Comparison of ENCODE assay signal across 8 cellular contexts in the genomic region with DNA sequence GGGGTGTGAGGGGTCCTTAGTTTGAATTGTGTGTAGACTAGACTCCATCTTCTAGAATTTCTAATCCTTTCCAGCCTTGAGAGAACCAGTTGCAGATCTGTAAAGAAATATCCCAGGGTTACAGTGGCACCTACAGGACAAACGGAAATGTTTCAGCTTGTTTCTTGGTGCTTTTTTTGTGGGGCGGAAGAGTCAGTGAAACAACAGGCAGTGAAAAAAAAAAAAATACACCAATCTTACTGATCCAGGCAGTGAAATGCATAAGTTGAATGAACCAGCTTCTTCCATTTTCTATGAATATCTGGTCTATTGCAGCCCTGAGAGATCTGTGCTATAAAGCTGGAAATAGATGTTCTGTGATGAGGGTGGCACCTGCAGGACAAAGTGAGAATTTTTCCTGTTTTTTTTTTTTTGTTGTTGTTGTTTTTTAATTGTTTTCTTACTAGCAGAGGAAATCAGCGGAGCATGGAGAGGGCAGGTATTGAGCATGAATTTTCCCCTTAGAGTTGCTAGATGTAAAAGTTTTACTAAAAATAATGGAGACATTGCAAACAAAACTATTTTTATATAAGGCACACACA.
DNase-seq lines count a peak whose midpoint lies in the region; ATAC-seq and TF ChIP-seq lines count a peak whose summit lies in the region.

No MANE protein-coding gene starts in this region.

- peak overlapping the region; percentile 10; the same call in 1 of the 2 replicates for H3K4me2 ChIP-seq in OCI-LY1 (ENCODE audit: low read length)

- H2AFZ ChIP-seq in OCI-LY1 (ENCODE audit: low read length) = no peak overlapping the region

- no peaks in the 10 kb centered on the region for H3K9me2 ChIP-seq in OCI-LY1 (ENCODE audit: low read depth, low read length)

- WGBS in HUES64 = 8% methylated on average over 2 of the region's 3 CpGs
- 2 to 15% methylated on average over 3 of the region's 3 CpGs for WGBS in lung, 2 donors

- H3K9me3 ChIP-seq in HUES64 (ENCODE audit: insufficient read depth, low read depth, low read length) = no peaks in the 10 kb centered on the region
- H3K9me3 ChIP-seq in OCI-LY1 (ENCODE audit: low read length) = no peaks in the 10 kb centered on the region
- H3K9me3 ChIP-seq in lung (ENCODE audit: control insufficient read depth in 2 of 2, insufficient read depth in 1 of 2, low read length in 1 of 2) = no peaks in the 10 kb centered on the region

- H3K27ac ChIP-seq in HUES64 (ENCODE audit: low read depth, low read length) (no peak overlapping the region), OCI-LY1 (ENCODE audit: low read depth, low read length, poor library complexity, severe bottlenecking) (no peak overlapping the region), lung (ENCODE audit: low read depth in 1 of 2, low read length in 1 of 2) (no peak overlapping the region)

- TF ChIP-seq CTCF in OCI-LY1 (IDR thresholded peaks at IDR 0.05; ENCODE audit: low read length) (peak; percentile 83), lung (IDR thresholded peaks at IDR 0.05; ENCODE audit: control extremely low read depth, extremely low read depth) (peak; percentile 7)

- H3K9ac ChIP-seq in HUES64 (ENCODE audit: low read depth, low read length) (no peak overlapping the region), OCI-LY1 (ENCODE audit: low read length) (no peak overlapping the region)

- peak overlapping the region; percentile 39 for H3K4me3 ChIP-seq in HUES64 (ENCODE audit: low read length)
- no peak overlapping the region for H3K4me3 ChIP-seq in OCI-LY1 (ENCODE audit: low read depth, low read length, poor library complexity, severe bottlenecking)
- H3K4me3 ChIP-seq in lung = no peak overlapping the region

- no peaks in the 10 kb centered on the region for H3F3A ChIP-seq in OCI-LY1 (ENCODE audit: insufficient read depth, low read length)

- H3K79me2 ChIP-seq in OCI-LY1 (ENCODE audit: insufficient read depth, low read length) = no peaks in the 10 kb centered on the region

- H3K36me3 ChIP-seq in HUES64 (ENCODE audit: insufficient read depth, low read length) (no peaks in the 10 kb centered on the region), OCI-LY1 (ENCODE audit: insufficient read depth, low read length) (no peaks in the 10 kb centered on the region), lung (ENCODE audit: control insufficient read depth in 2 of 2, insufficient read depth in 2 of 2, low read length in 2 of 2) (no peaks in the 10 kb centered on the region)

- ATAC-seq in GM21528 (IDR thresholded peaks at IDR 0.05; ENCODE audit: low FRiP score, unreplicated experiment) (peak; percentile 63), lung (ENCODE audit: insufficient read depth, low FRiP score) (peak; percentile 68)

- H3K4me1 ChIP-seq in HUES64 (ENCODE audit: insufficient read depth, low read length) (no peaks in the 10 kb centered on the region), OCI-LY1 (ENCODE audit: insufficient read depth, low read length, severe bottlenecking) (peaks cover 5% of the 10 kb centered on the region), lung (ENCODE audit: control insufficient read depth in 2 of 2, insufficient read depth in 2 of 2, low read length in 2 of 2) (peaks cover 0 to 2% of the 10 kb centered on the region in 2 donors)

- H3K27me3 ChIP-seq in HUES64 (ENCODE audit: insufficient read depth, low read length) (no peaks in the 10 kb centered on the region), OCI-LY1 (ENCODE audit: insufficient read depth, low read length) (no peaks in the 10 kb centered on the region), lung (ENCODE audit: control insufficient read depth, insufficient read depth) (no peaks in the 10 kb centered on the region)

- DNase-seq in ELF-1 (ENCODE audit: low read depth, low spot score) (peak; percentile 61), ecto neural progenitor cell (ENCODE audit: low spot score) (peak; percentile 46), lung (ENCODE audit: low spot score) (no peak), ureter (ENCODE audit: low spot score) (no peak)
- DNase-seq in activated naive CD4-positive, alpha-beta T cell (lab: John Stamatoyannopoulos, UW) = no peak

- no peaks in the 10 kb centered on the region for H4K20me1 ChIP-seq in OCI-LY1 (ENCODE audit: insufficient read depth, low read length)

Comparison
In these comparisons a context has a peak if more than half of its experiments do, and no peak if none do; other contexts are left out.
1. DNase-seq: peak in ELF-1 (single experiment) and ecto neural progenitor cell (single experiment); none in lung (single experiment), ureter (single experiment) and activated naive CD4-positive, alpha-beta T cell (0 of 4).